35 cellular contexts compared by ENCODE assay signal in genomic region chr6:77764364-77764763, GRCh38.
"Had no signal": no experiment of that assay in that cellular context is flagged by ENCODE, and none has a peak within 500 bp of the region (broad histone marks: within the 10 kb centered on the region; RNA-seq: fewer than 3 reads in every experiment).

No MANE protein-coding gene starts in this region.

- H3K27ac ChIP-seq: adrenal gland, ascending aorta, body of pancreas, brain microvascular endothelial cell, breast epithelium, cardiac muscle cell had no signal

- H3K36me3 ChIP-seq: adrenal gland, ascending aorta, brain microvascular endothelial cell, breast epithelium, cardiac muscle cell had no signal

- H3K4me3 ChIP-seq: adrenal gland, ascending aorta, body of pancreas, breast epithelium, cardiac muscle cell had no signal

- FAIRE-seq: astrocyte, bronchial epithelial cell had no signal

- H3K27me3 ChIP-seq: adrenal gland, ascending aorta, body of pancreas, brain microvascular endothelial cell, breast epithelium, cardiac muscle cell had no signal

- H3K4me1 ChIP-seq: adrenal gland, ascending aorta, body of pancreas, breast epithelium had no signal

- ATAC-seq: activated naive CD4-positive, alpha-beta T cell treated with anti-CD3 and anti-CD28 coated beads, Interleukin-2, amount 50 U/mL, for 72 hours; activated naive CD8-positive, alpha-beta T cell treated with anti-CD3 and anti-CD28 coated beads, Interleukin-2, amount 50 U/mL, for 24 hours; activated T-cell treated with anti-CD3 and anti-CD28 coated beads, Interleukin-2, amount 50 U/mL, for 4 hours; activated T-cell treated with anti-CD3 and anti-CD28 coated beads, Interleukin-2, amount 50 U/mL, for 72 hours; activated T-helper 17 cell treated with anti-CD3 and anti-CD28 coated beads, Interleukin-2, amount 50 U/mL, for 72 hours; body of pancreas had no signal

- DNase-seq: activated effector memory CD4-positive, alpha-beta T cell treated with anti-CD3 and anti-CD28 coated beads, Interleukin-2, amount 50 U/mL, for 16 hours; activated effector memory CD4-positive, alpha-beta T cell treated with Interleukin-2 at 50 U/mL for 16 hours; activated gamma-delta T cell; activated gamma-delta T cell treated with Interleukin-2 at 50 U/mL for 16 hours; activated naive CD4-positive, alpha-beta T cell; activated naive CD4-positive, alpha-beta T cell treated with anti-CD3 and anti-CD28 coated beads for 36 hours; activated naive CD4-positive, alpha-beta T cell treated with anti-CD3 and anti-CD28 coated beads, Interleukin-2, amount 10 ng/mL, durations not matched to agents 7 days and 5 days; activated naive CD4-positive, alpha-beta T cell treated with anti-CD3 and anti-CD28 coated beads, Interleukin-2, amount 50 U/mL, for 16 hours; activated naive CD4-positive, alpha-beta T cell treated with Interleukin-2 at 50 U/mL for 16 hours; activated naive CD8-positive, alpha-beta T cell treated with anti-CD3 and anti-CD28 coated beads for 36 hours; activated naive CD8-positive, alpha-beta T cell treated with anti-CD3 and anti-CD28 coated beads, Interleukin-2, amount 10 ng/mL, durations not matched to agents 7 days and 5 days; activated naive CD8-positive, alpha-beta T cell treated with anti-CD3 and anti-CD28 coated beads, Interleukin-2, amount 50 U/mL, for 24 hours; activated T-cell treated with anti-CD3 and anti-CD28 coated beads for 4 hours; activated T-cell treated with anti-CD3 and anti-CD28 coated beads, Interleukin-2, amount 50 U/mL, for 1 hour; activated T-cell treated with anti-CD3 and anti-CD28 coated beads, Interleukin-2, amount 50 U/mL, for 24 hours; activated T-cell treated with anti-CD3 and anti-CD28 coated beads, Interleukin-2, amount 50 U/mL, for 4 hours; activated T-cell treated with anti-CD3 and anti-CD28 coated beads, Interleukin-2, amount 50 U/mL, for 48 hours; activated T-cell treated with anti-CD3 and anti-CD28 coated beads, Interleukin-2, amount 50 U/mL, for 72 hours; adrenal gland; amniotic stem cell; amygdala; anterior cingulate cortex; aorta; body of pancreas; brain microvascular endothelial cell; caudate nucleus; central memory CD4-positive, alpha-beta T cell; cerebellar nuclear complex had no signal

- H3K9me3 ChIP-seq: adrenal gland, ascending aorta, body of pancreas, breast epithelium had no signal
